ENCODE assay signal across 20 cellular contexts in the genomic region with DNA sequence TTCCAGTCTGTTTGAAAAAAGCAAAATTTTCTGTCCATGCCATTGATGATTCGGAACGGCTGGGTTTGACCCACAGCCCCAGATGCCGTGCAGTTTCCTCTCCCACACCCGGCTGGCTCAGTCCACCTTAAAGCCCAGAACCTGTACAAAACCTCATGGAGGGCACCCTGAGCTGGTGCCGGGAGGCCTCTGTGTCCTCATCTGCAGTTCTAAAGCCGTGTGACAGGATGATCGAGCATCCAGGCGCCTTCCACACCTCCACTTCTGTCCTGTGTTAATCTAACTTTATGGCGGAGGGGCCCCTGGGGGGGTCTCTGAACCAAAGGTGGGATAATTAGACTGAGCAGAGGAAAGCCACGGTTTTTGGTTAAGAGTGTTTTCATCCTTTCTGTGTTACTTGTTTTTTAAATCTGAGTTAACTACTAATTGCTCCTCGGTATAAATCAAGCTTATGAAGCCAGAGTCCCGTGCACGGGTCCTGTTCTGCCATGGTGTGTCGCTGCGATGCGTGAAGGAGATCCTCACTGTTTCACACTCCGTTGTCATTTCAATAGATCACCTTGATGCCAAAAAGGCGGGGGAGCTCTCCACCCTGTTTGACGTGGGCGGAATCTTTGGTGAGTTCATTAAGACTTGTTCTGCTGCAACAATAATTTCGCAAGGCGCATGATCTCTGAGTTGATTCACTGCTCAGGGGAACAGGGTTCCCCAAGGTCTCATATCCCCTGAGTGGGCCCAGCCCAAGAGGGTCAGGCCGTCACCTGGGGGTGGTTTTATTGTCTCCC. TPM values are rescaled to one million over a fixed set of nuclear protein-coding genes. Genes with fewer than 3 reads are reported as not detected.
A peak's percentile ranks its signal among the peaks of the same experiment; 100 is the strongest.
DNase-seq lines count a peak whose midpoint lies in the region; ATAC-seq and TF ChIP-seq lines count a peak whose summit lies in the region.
"Had no signal": no experiment of that assay in that cellular context is flagged by ENCODE, and none has a peak within 500 bp of the region (broad histone marks: within the 10 kb centered on the region; RNA-seq: fewer than 3 reads in every experiment).

No MANE protein-coding gene starts in this region.

- H3K4me1 Mint-ChIP-seq in activated naive CD4-positive, alpha-beta T cell treated with anti-CD3 and anti-CD28 coated beads, Interleukin-2, amount 10 ng/mL, durations not matched to agents 7 days and 5 days: no peaks in the 10 kb centered on the region
- H3K4me1 Mint-ChIP-seq in memory B cell: peaks cover 12% of the 10 kb centered on the region
- H3K4me1 Mint-ChIP-seq: CD4-positive, CD25-positive, alpha-beta regulatory T cell; GM23338 had no signal

- no peaks in the 10 kb centered on the region for H3K27me3 ChIP-seq in transverse colon
- H3K27me3 ChIP-seq: vagina had no signal

- intact Hi-C loops in transverse colon (cut with DNase I; ENCODE audit: low total_unique reads): loop anchor here (10.0 kb wide), 1 partner anchor 1401 kb away; no protein-coding TSS in a partner anchor

- no peak for TF ChIP-seq POLR2A in transverse colon (IDR thresholded peaks at IDR 0.05)

- H3K27ac ChIP-seq in caudate nucleus (ENCODE audit: low read depth, low read length) (no peak overlapping the region), transverse colon (no peak overlapping the region)
- H3K27ac ChIP-seq: vagina had no signal

- no peak for TF ChIP-seq EP300 in transverse colon (IDR thresholded peaks at IDR 0.05; ENCODE audit: low read depth)

- H3K9me3 ChIP-seq in transverse colon: no peaks in the 10 kb centered on the region
- H3K9me3 ChIP-seq: vagina had no signal

- peak overlapping the region; percentile 52 for H3K27ac Mint-ChIP-seq in activated naive CD4-positive, alpha-beta T cell treated with anti-CD3 and anti-CD28 coated beads, Interleukin-2, amount 10 ng/mL, durations not matched to agents 7 days and 5 days
- peak overlapping the region; percentile 31 for H3K27ac Mint-ChIP-seq in memory B cell
- H3K27ac Mint-ChIP-seq: GM23338; stimulated activated naive CD8-positive, alpha-beta T cell treated with anti-CD3 and anti-CD28 coated beads, Interleukin-15, Interleukin-2, amounts not matched to agents 100 ng/mL and 50 ng/mL, for 24 hours had no signal

- H3K36me3 ChIP-seq in transverse colon: peaks cover 0 to 20% (median 9%) of the 10 kb centered on the region in 4 donors

- DNase-seq in activated naive CD4-positive, alpha-beta T cell treated with anti-CD3 and anti-CD28 coated beads, Interleukin-2, amount 10 ng/mL, durations not matched to agents 7 days and 5 days: no peak
- no peak for DNase-seq in activated naive CD4-positive, alpha-beta T cell (lab: John Stamatoyannopoulos, UW)
- peak in 47 of 61 donors; percentile 8 to 94 (median 61) for DNase-seq in caudate nucleus (lab: John Stamatoyannopoulos, UW)
- DNase-seq in memory B cell (ENCODE audit: low spot score in 2 of 2): no peak
- DNase-seq in transverse colon: peak; percentile 3
- no peak for DNase-seq in germinal center (ENCODE audit: low spot score)
- DNase-seq in SIG-M5 (lab: John Stamatoyannopoulos, UW): no peak
- DNase-seq: activated CD4-positive, alpha-beta T cell treated with anti-CD3 and anti-CD28 coated beads for 48 hours; amniotic stem cell; CD4-positive, CD25-positive, alpha-beta regulatory T cell; KG1; mesenchymal stem cell; NCI-H1092; NCI-H526 treated with DMSO at 0.1 percent for 48 hours; T-helper 9 cell had no signal

- H3K36me3 Mint-ChIP-seq in activated naive CD4-positive, alpha-beta T cell treated with anti-CD3 and anti-CD28 coated beads, Interleukin-2, amount 10 ng/mL, durations not matched to agents 7 days and 5 days: peaks cover 17% of the 10 kb centered on the region
- peaks cover 37% of the 10 kb centered on the region for H3K36me3 Mint-ChIP-seq in memory B cell

- H3K27me3 Mint-ChIP-seq in activated naive CD4-positive, alpha-beta T cell treated with anti-CD3 and anti-CD28 coated beads, Interleukin-2, amount 10 ng/mL, durations not matched to agents 7 days and 5 days: no peaks in the 10 kb centered on the region
- H3K27me3 Mint-ChIP-seq in memory B cell: no peaks in the 10 kb centered on the region
- H3K27me3 Mint-ChIP-seq: CD4-positive, CD25-positive, alpha-beta regulatory T cell; stimulated activated naive CD8-positive, alpha-beta T cell treated with anti-CD3 and anti-CD28 coated beads, Interleukin-15, Interleukin-2, amounts not matched to agents 100 ng/mL and 50 ng/mL, for 24 hours had no signal

- in situ Hi-C loops in transverse colon (cut with MboI; ENCODE audit: low pct_ligation_motif_present in 1 of 4, low pct_unique_long_range_greater_than_20kb in 1 of 4, low sequenced_read_pairs in 3 of 4): loop anchor here in 1 of 4 donors (25.0 kb wide), 1 partner anchor 251 kb away; a partner anchor contains a TSS

- no peak overlapping the region for H3K4me3 ChIP-seq in transverse colon
- H3K4me3 ChIP-seq: GM23338, vagina had no signal

- CTCF ChIA-PET in activated naive CD4-positive, alpha-beta T cell treated with anti-CD3 and anti-CD28 coated beads, Interleukin-2, amount 10 ng/mL, durations not matched to agents 7 days and 5 days (lab: Charles Lee): no interaction called here

- ATAC-seq in memory B cell (ENCODE audit: low read depth): no peak
- ATAC-seq in HG03378 (IDR thresholded peaks at IDR 0.05; ENCODE audit: unreplicated experiment): no peak
- ATAC-seq: GM23338 had no signal

- no peak for TF ChIP-seq CTCF in transverse colon (IDR thresholded peaks at IDR 0.05)

- peaks cover 0 to 4% (median 0%) of the 10 kb centered on the region in 4 donors for H3K4me1 ChIP-seq in transverse colon
- H3K4me1 ChIP-seq: vagina had no signal

- 87 to 97% methylated on average over 9 to 23 of the region's 23 CpGs for WGBS in transverse colon (ENCODE audit: low coverage in 1 of 2), 2 donors

- no peak overlapping the region for H3K4me3 Mint-ChIP-seq in activated naive CD4-positive, alpha-beta T cell treated with anti-CD3 and anti-CD28 coated beads, Interleukin-2, amount 10 ng/mL, durations not matched to agents 7 days and 5 days
- H3K4me3 Mint-ChIP-seq in memory B cell: no peak overlapping the region
- H3K4me3 Mint-ChIP-seq: CD4-positive, CD25-positive, alpha-beta regulatory T cell; GM23338; neural crest cell; stimulated activated naive CD8-positive, alpha-beta T cell treated with anti-CD3 and anti-CD28 coated beads, Interleukin-15, Interleukin-2, amounts not matched to agents 100 ng/mL and 50 ng/mL, for 24 hours had no signal

- H3K9me3 Mint-ChIP-seq in activated naive CD4-positive, alpha-beta T cell treated with anti-CD3 and anti-CD28 coated beads, Interleukin-2, amount 10 ng/mL, durations not matched to agents 7 days and 5 days: no peaks in the 10 kb centered on the region
- H3K9me3 Mint-ChIP-seq in memory B cell: no peaks in the 10 kb centered on the region
- H3K9me3 Mint-ChIP-seq: CD4-positive, CD25-positive, alpha-beta regulatory T cell; GM23338; neural crest cell; stimulated activated naive CD8-positive, alpha-beta T cell treated with anti-CD3 and anti-CD28 coated beads, Interleukin-15, Interleukin-2, amounts not matched to agents 100 ng/mL and 50 ng/mL, for 24 hours had no signal

RNA-seq across cellular contexts. Expression of a gene that starts 49.8 kb away (rescaled TPM):
- 100 to 1,000 TPM in 3 of 4 donors, 10 to 100 TPM in 1; 80.8 to 139 (median 117) TPM for total RNA-seq in transverse colon

Comparison
In these comparisons a context has a peak if more than half of its experiments do, and no peak if none do; other contexts are left out.
1. DNase-seq: peak in caudate nucleus (47 of 61) and transverse colon (single experiment); none in activated naive CD4-positive, alpha-beta T cell treated with anti-CD3 and anti-CD28 coated beads, Interleukin-2, amount 10 ng/mL, durations not matched to agents 7 days and 5 days (single experiment), activated naive CD4-positive, alpha-beta T cell (0 of 4), memory B cell (0 of 2), germinal center (single experiment) and SIG-M5 (single experiment).